Comparison of ENCODE assay signal across 12 cellular contexts in genomic region chr11:124919836-124920755, GRCh38. TPM values are rescaled to one million over a fixed set of nuclear protein-coding genes. Genes with fewer than 3 reads are reported as not detected.
DNase-seq lines count a peak whose midpoint lies in the region; ATAC-seq, FAIRE-seq and TF ChIP-seq lines count a peak whose summit lies in the region.
"Had no signal": no experiment of that assay in that cellular context is flagged by ENCODE, and none has a peak within 500 bp of the region (broad histone marks: within the 10 kb centered on the region; RNA-seq: fewer than 3 reads in every experiment).

No MANE protein-coding gene starts in this region.

- peaks cover 0 to 9% of the 10 kb centered on the region in 2 experiments; a peak in 2 of 5 replicates for H3K9me3 Mint-ChIP-seq in H9

- H3K23ac ChIP-seq in H9 (ENCODE audit: insufficient read length, low read depth, low read length) (no peak overlapping the region), H1 (ENCODE audit: insufficient read length) (no peak overlapping the region)

- CTCF ChIA-PET in AG04449 (lab: Yijun Ruan, JAX) (interaction anchor here (1.0 to 2.6 kb wide), 12 partner anchors 9 to 47 kb away, joined by 3 to 8 read pairs (median 4); partner anchors contain the start of gene HEPACAM), H1 (lab: Charles Lee; ENCODE audit: partially characterized antibody) (interaction anchor here (0.9 to 3.8 kb wide), 13 partner anchors 9 to 221 kb away, joined by 3 to 16 read pairs (median 4); partner anchors contain the start of genes HEPACAM and ROBO4)

- no peak for FAIRE-seq in H1 (lab: Jason Lieb, UNC)
- FAIRE-seq: D721Med, H54 had no signal

- no peaks in the 10 kb centered on the region for H3K79me1 ChIP-seq in H9 (ENCODE audit: insufficient read depth, low read depth, low read length, poor library complexity, severe bottlenecking)
- H3K79me1 ChIP-seq in H1 (ENCODE audit: low read depth, low read length), result no peaks in the 10 kb centered on the region

- H3K4me3 ChIP-seq in AG04449 (ENCODE audit: low read depth, low read length), result peak overlapping the region; percentile 54
- H3K4me3 ChIP-seq in H1 (ENCODE audit: extremely low read depth in 1 of 4, insufficient read depth in 2 of 4, low read depth in 3 of 4, low read length in 4 of 4), result peak overlapping the region in 2 of 4 experiments; percentile 35 to 57; a peak in 4 of 8 replicates
- peak overlapping the region; percentile 63 for H3K4me3 ChIP-seq in neural cell (ENCODE audit: low read length)

- POLR2A ChIA-PET in AG04449 (lab: Yijun Ruan, JAX) (interaction anchor here (1.3 to 1.8 kb wide), 2 partner anchors 21 to 298 kb away, joined by 5 read pairs; partner anchors contain the start of gene TBRG1), H1 (lab: Charles Lee; ENCODE audit: partially characterized antibody) (interaction anchor here (0.7 to 1.7 kb wide), 3 partner anchors 11 to 35 kb away, joined by 3 to 5 read pairs (median 4); partner anchors contain the start of gene CCDC15)

- H2BK12ac ChIP-seq in H9 (ENCODE audit: insufficient read length, low read depth, low read length), result no peak overlapping the region
- no peak overlapping the region for H2BK12ac ChIP-seq in H1 (ENCODE audit: low read depth, low read length)

- H3K36me3 Mint-ChIP-seq in H9 (ENCODE audit: insufficient read depth in 1 of 3, low read depth in 3 of 3), result no peaks in the 10 kb centered on the region; a peak in 1 of 7 replicates

- no peaks in the 10 kb centered on the region for H3K9me2 ChIP-seq in neural cell (ENCODE audit: insufficient read depth, low read length)

- peaks cover 0 to 3% of the 10 kb centered on the region in 2 experiments; a peak in 2 of 4 replicates for H3K4me1 Mint-ChIP-seq in H9

- no peak for DNase-seq in AG04449 (ENCODE audit: low read depth, low spot score)
- no peak for DNase-seq in H9
- DNase-seq in H1 (ENCODE audit: low read depth in 1 of 2, low spot score in 2 of 2), result no peak
- DNase-seq in central memory CD4-positive, alpha-beta T cell, result no peak
- no peak for DNase-seq in inferior parietal cortex (ENCODE audit: extremely low spot score)
- no peak for DNase-seq in GOT3 (lab: John Stamatoyannopoulos, UW)

- H3K23me2 ChIP-seq in H9 (ENCODE audit: insufficient read length, low read depth, low read length, poor library complexity, severe bottlenecking) (no peaks in the 10 kb centered on the region), H1 (ENCODE audit: low read depth, low read length) (peaks cover 7% of the 10 kb centered on the region)

- H3K14ac ChIP-seq in H9 (ENCODE audit: insufficient read depth, low read length), result no peak overlapping the region
- H3K14ac ChIP-seq in H1 (ENCODE audit: insufficient read length), result no peak overlapping the region

- peak overlapping the region; percentile 57 to 77 for H3K4me3 Mint-ChIP-seq in H9

- no peak overlapping the region for H3K4ac ChIP-seq in H9 (ENCODE audit: low read depth, low read length)
- no peak overlapping the region for H3K4ac ChIP-seq in H1 (replicated peaks; ENCODE audit: insufficient read length, low read depth, low read length)

- H2BK120ac ChIP-seq in H9 (ENCODE audit: low read depth, low read length, poor library complexity, severe bottlenecking) (no peak overlapping the region), H1 (replicated peaks; ENCODE audit: low read depth, low read length) (no peak overlapping the region)

- H3K27me3 ChIP-seq in H9 (ENCODE audit: insufficient read depth, low read length) (peaks cover 17% of the 10 kb centered on the region; the same call in 1 of the 2 replicates), H1 (replicated peaks in 1 of 4; ENCODE audit: control insufficient read depth in 3 of 4, extremely low read depth in 1 of 4, insufficient read depth in 3 of 4, low read length in 3 of 4) (peaks cover 9 to 56% (median 44%) of the 10 kb centered on the region in 4 experiments), neural cell (ENCODE audit: insufficient read depth, low read depth, low read length) (peaks cover 18% of the 10 kb centered on the region)
- H3K27me3 ChIP-seq: transverse colon had no signal

- H2AFZ ChIP-seq in H9 (ENCODE audit: low read length), result no peak overlapping the region
- H2AFZ ChIP-seq in H1 (ENCODE audit: low read length), result peak overlapping the region; percentile 83
- H2AFZ ChIP-seq in neural cell (ENCODE audit: low read depth, low read length), result no peak overlapping the region

- H3K79me2 ChIP-seq in H9 (ENCODE audit: insufficient read depth, low read length), result no peaks in the 10 kb centered on the region
- no peaks in the 10 kb centered on the region for H3K79me2 ChIP-seq in H1 (ENCODE audit: control insufficient read depth in 1 of 2, insufficient read depth in 2 of 2, low read length in 2 of 2)
- H3K79me2 ChIP-seq in neural cell (replicated peaks; ENCODE audit: insufficient read depth, low read length), result no peaks in the 10 kb centered on the region

- no peaks in the 10 kb centered on the region for H3K36me3 ChIP-seq in H1 (ENCODE audit: control insufficient read depth in 2 of 4, insufficient read depth in 4 of 4, low read length in 3 of 4)
- no peaks in the 10 kb centered on the region for H3K36me3 ChIP-seq in neural cell (ENCODE audit: insufficient read depth, low read length)
- H3K36me3 ChIP-seq: transverse colon had no signal

- H3K18ac ChIP-seq in H9 (ENCODE audit: insufficient read length, low read depth, low read length) (no peak overlapping the region), H1 (ENCODE audit: extremely low read depth, low read length) (no peak overlapping the region)

- H3K56ac ChIP-seq in H9 (ENCODE audit: insufficient read length, low read depth, low read length) (no peak overlapping the region), H1 (replicated peaks; ENCODE audit: insufficient read length, low read depth, low read length) (no peak overlapping the region)

- H2BK20ac ChIP-seq in H9 (ENCODE audit: low read depth, low read length, poor library complexity, severe bottlenecking), result no peak overlapping the region
- H2BK20ac ChIP-seq in H1 (ENCODE audit: low read length), result no peak overlapping the region

- TF ChIP-seq CTCF in AG04449 (IDR thresholded peaks at IDR 0.05; ENCODE audit: insufficient read depth, low read length, missing control alignments), result no peak
- no peak for TF ChIP-seq CTCF in H9 (conservative IDR thresholded peaks at IDR 0.05)
- no peak for TF ChIP-seq CTCF in H1 (IDR thresholded peaks at IDR 0.05; ENCODE audit: control extremely low read depth in 1 of 3, insufficient read depth in 1 of 3, low read depth in 1 of 3, low read length in 3 of 3)
- TF ChIP-seq CTCF in neural cell (IDR thresholded peaks at IDR 0.05; ENCODE audit: poor library complexity, severe bottlenecking), result no peak

- no peaks in the 10 kb centered on the region for H3K9me3 ChIP-seq in H9 (ENCODE audit: control insufficient read depth, low read depth, low read length)
- no peaks in the 10 kb centered on the region for H3K9me3 ChIP-seq in H1 (ENCODE audit: insufficient read depth in 2 of 2, low read depth in 1 of 2, low read length in 1 of 2)
- no peaks in the 10 kb centered on the region for H3K9me3 ChIP-seq in neural cell (ENCODE audit: low read length)
- H3K9me3 ChIP-seq: transverse colon had no signal

- H4K5ac ChIP-seq in H9 (ENCODE audit: insufficient read length, low read depth, low read length), result no peak overlapping the region
- no peak overlapping the region for H4K5ac ChIP-seq in H1 (ENCODE audit: insufficient read length, low read depth, low read length)

- H2BK5ac ChIP-seq in H9 (ENCODE audit: insufficient read length, low read length), result no peak overlapping the region
- H2BK5ac ChIP-seq in H1 (ENCODE audit: low read depth, low read length), result no peak overlapping the region

- WGBS in H9 (ENCODE audit: extremely low coverage, insufficient read length, low lambda C conversion rate), result no CpG with 5 or more reads among the region's 8 CpGs
- WGBS in H1 (ENCODE audit: extremely low coverage in 1 of 2, insufficient coverage in 1 of 2, insufficient read length in 1 of 2, insufficient replicate concordance in 2 of 2, low coverage in 1 of 2, low lambda C conversion rate in 2 of 2, missing lambda C conversion rate in 1 of 2), 2 experiments, result 89% methylated on average over 8 of the region's 8 CpGs; no CpG with 5 or more reads in 1 of the 2 experiments

- peak overlapping the region; percentile 39 for H3K4me2 ChIP-seq in H9 (ENCODE audit: insufficient read depth, insufficient read length, low read length)
- H3K4me2 ChIP-seq in H1 (ENCODE audit: insufficient read depth in 1 of 2, low read depth in 2 of 2, low read length in 2 of 2), result peak overlapping the region; percentile 67 to 69
- no peak overlapping the region for H3K4me2 ChIP-seq in neural cell (ENCODE audit: low read length)

- no peaks in the 10 kb centered on the region for H3F3A ChIP-seq in neural cell (ENCODE audit: insufficient read depth, low read length, poor library complexity, severe bottlenecking)

- H3K4me1 ChIP-seq in H9 (ENCODE audit: insufficient read depth, low read length) (no peaks in the 10 kb centered on the region), H1 (replicated peaks in 1 of 4; ENCODE audit: control insufficient read depth in 3 of 4, insufficient read depth in 4 of 4, low read length in 3 of 4) (peaks cover 0 to 4% (median 2%) of the 10 kb centered on the region in 4 experiments; a peak in 3 of 7 replicates)

- H4K91ac ChIP-seq in H9 (ENCODE audit: insufficient read length, low read depth, low read length) (no peak overlapping the region), H1 (replicated peaks; ENCODE audit: insufficient read length, low read length) (peak overlapping the region; percentile 7)

- H3K27ac ChIP-seq in H9 (ENCODE audit: insufficient read length, low read depth, low read length) (no peak overlapping the region), H1 (ENCODE audit: low read depth, low read length) (no peak overlapping the region), neural cell (ENCODE audit: low read length) (no peak overlapping the region)

- no peak overlapping the region for H2BK15ac ChIP-seq in H9 (ENCODE audit: low read depth, low read length)
- H2BK15ac ChIP-seq in H1 (ENCODE audit: low read length), result no peak overlapping the region

- no peaks in the 10 kb centered on the region for H4K20me1 ChIP-seq in H9 (ENCODE audit: control insufficient read depth, insufficient read depth, insufficient read length)
- H4K20me1 ChIP-seq in H1 (replicated peaks in 1 of 2; ENCODE audit: control insufficient read depth in 1 of 2, insufficient read depth in 2 of 2, low read length in 2 of 2), result no peaks in the 10 kb centered on the region
- H4K20me1 ChIP-seq in neural cell (ENCODE audit: insufficient read depth), result no peaks in the 10 kb centered on the region

- no peak overlapping the region for H3T11ph ChIP-seq in H9 (ENCODE audit: low read length)

- H3K9ac ChIP-seq in H9 (ENCODE audit: extremely low read depth, insufficient read length, low read length) (no peak overlapping the region), H1 (replicated peaks in 1 of 4; ENCODE audit: extremely low read depth in 1 of 4, low read depth in 3 of 4, low read length in 3 of 4) (no peak overlapping the region), neural cell (ENCODE audit: low read length) (no peak overlapping the region)

- TF ChIP-seq EP300 in H1 (IDR thresholded peaks at IDR 0.05; ENCODE audit: borderline replicate concordance in 1 of 2, low read depth in 2 of 2, low read length in 2 of 2) (no peak), neural cell (conservative IDR thresholded peaks at IDR 0.05; ENCODE audit: poor library complexity, severe bottlenecking) (no peak)

- H3K27ac Mint-ChIP-seq in H9, result no peak overlapping the region

- no peak for TF ChIP-seq POLR2A in H1 (IDR thresholded peaks at IDR 0.05; ENCODE audit: control extremely low read depth in 1 of 2, low read depth in 2 of 2, low read length in 2 of 2)

- H4K8ac ChIP-seq in H9 (replicated peaks; ENCODE audit: insufficient read length, low read depth, low read length) (no peak overlapping the region), H1 (ENCODE audit: extremely low read depth, insufficient read depth, low read length) (no peak overlapping the region; the same call in 1 of the 2 replicates)

- no peak for ATAC-seq in GM21515 (IDR thresholded peaks at IDR 0.05; ENCODE audit: unreplicated experiment)

- H2AK5ac ChIP-seq in H9 (ENCODE audit: insufficient read length, low read length) (no peak overlapping the region), H1 (ENCODE audit: low read depth, low read length) (no peak overlapping the region)

- peaks cover 89% of the 10 kb centered on the region for H3K27me3 Mint-ChIP-seq in H9 (ENCODE audit: low read depth)

- TF ChIP-seq RAD21 in H1 (IDR thresholded peaks at IDR 0.05 in 1 of 2, conservative IDR thresholded peaks at IDR 0.05 in 1 of 2; ENCODE audit: low read depth in 2 of 2, low read length in 2 of 2), result no peak
- no peak for TF ChIP-seq RAD21 in neural cell (conservative IDR thresholded peaks at IDR 0.05)

RNA-seq across cellular contexts. Expression of gene HEPN1, which starts 1.0 kb away (rescaled TPM):
- not detected in 2 replicates for total RNA-seq in H9 (2021)
- not detected in 2 replicates for total RNA-seq in H1 (2021; fragmentation: NEBNext Ultra II Directional; extraction: Animal tissue kit (Norgen Biotek cat#: 25700))
- polyA plus RNA-seq in H1 (2011; rRNA removed) (not detected in 2 replicates), neural cell (not detected in 2 replicates)
- polyA plus RNA-seq in H1 (2011; cell fraction: cytosol; rRNA removed), result not detected
- polyA plus RNA-seq in H1 (2011; cell fraction: nucleus; rRNA removed), result 0.07 TPM
- polyA plus RNA-seq in H1 (2012, experiment 1 of 2), result not detected in 4 replicates
- not detected for polyA plus RNA-seq in H1 (2012, experiment 2 of 2)
- not detected for polyA plus RNA-seq in H1 (2013, experiment 1 of 2)
- not detected for polyA plus RNA-seq in H1 (2013, experiment 2 of 2)
- 0.16 TPM in 1 of 2 replicates, not detected in the other for polyA minus RNA-seq in H1 (2011; rRNA and poly(A)+ RNA removed)
- not detected for polyA minus RNA-seq in H1 (2011; cell fraction: cytosol; rRNA and poly(A)+ RNA removed)
- polyA minus RNA-seq in H1 (2011; cell fraction: nucleus; rRNA and poly(A)+ RNA removed), result not detected
- not detected in 2 replicates for polyA minus RNA-seq in neural cell
- total RNA-seq: esophagus mucosa, transverse colon had no signal

RNA-seq across cellular contexts. Expression of gene HEPACAM, which starts 15.8 kb away (rescaled TPM):
- total RNA-seq in H9 (2021), result not detected in 2 replicates
- total RNA-seq in H1 (2021; fragmentation: NEBNext Ultra II Directional; extraction: Animal tissue kit (Norgen Biotek cat#: 25700)), result not detected in 2 replicates
- not detected in 2 replicates for polyA plus RNA-seq in H1 (2011; rRNA removed)
- 0.10 TPM for polyA plus RNA-seq in H1 (2011; cell fraction: cytosol; rRNA removed)
- 0.06 TPM for polyA plus RNA-seq in H1 (2011; cell fraction: nucleus; rRNA removed)
- not detected in 4 replicates for polyA plus RNA-seq in H1 (2012, experiment 1 of 2)
- not detected for polyA plus RNA-seq in H1 (2012, experiment 2 of 2)
- polyA plus RNA-seq in H1 (2013, experiment 1 of 2), result 0.02 TPM
- not detected for polyA plus RNA-seq in H1 (2013, experiment 2 of 2)
- not detected in 2 replicates for polyA minus RNA-seq in H1 (2011; rRNA and poly(A)+ RNA removed)
- polyA minus RNA-seq in H1 (2011; cell fraction: cytosol; rRNA and poly(A)+ RNA removed), result not detected
- 0.20 TPM for polyA minus RNA-seq in H1 (2011; cell fraction: nucleus; rRNA and poly(A)+ RNA removed)
- not detected in 2 replicates for polyA plus RNA-seq in neural cell
- polyA minus RNA-seq in neural cell, result not detected in 2 replicates
- total RNA-seq: esophagus mucosa had no signal

RNA-seq across cellular contexts. Expression of gene ROBO4, which starts 22.4 kb away (rescaled TPM):
- total RNA-seq in H9 (2021), result not detected in 2 replicates
- not detected in 2 replicates for total RNA-seq in H1 (2021; fragmentation: NEBNext Ultra II Directional; extraction: Animal tissue kit (Norgen Biotek cat#: 25700))
- 0.03 TPM in 1 of 2 replicates, not detected in the other for polyA plus RNA-seq in H1 (2011; rRNA removed)
- not detected for polyA plus RNA-seq in H1 (2011; cell fraction: cytosol; rRNA removed)
- polyA plus RNA-seq in H1 (2011; cell fraction: nucleus; rRNA removed), result not detected
- polyA plus RNA-seq in H1 (2012, experiment 1 of 2), result 0.06 TPM in 1 of 4 replicates, not detected in the others
- 0.07 TPM for polyA plus RNA-seq in H1 (2012, experiment 2 of 2)
- polyA plus RNA-seq in H1 (2013, experiment 1 of 2), result not detected
- not detected for polyA plus RNA-seq in H1 (2013, experiment 2 of 2)
- polyA minus RNA-seq in H1 (2011; rRNA and poly(A)+ RNA removed), result not detected in 2 replicates
- polyA minus RNA-seq in H1 (2011; cell fraction: cytosol; rRNA and poly(A)+ RNA removed), result not detected
- polyA minus RNA-seq in H1 (2011; cell fraction: nucleus; rRNA and poly(A)+ RNA removed), result not detected
- polyA plus RNA-seq in neural cell, result not detected in 2 replicates
- polyA minus RNA-seq in neural cell, result not detected in 2 replicates

RNA-seq across cellular contexts. Expression of gene CCDC15, which starts 33.9 kb away (rescaled TPM):
- 2.3 and 2.8 TPM in 2 replicates for total RNA-seq in H9 (2021)
- total RNA-seq in H1 (2021; fragmentation: NEBNext Ultra II Directional; extraction: Animal tissue kit (Norgen Biotek cat#: 25700)), result 3.1 and 4.0 TPM in 2 replicates
- polyA plus RNA-seq in H1 (2011; rRNA removed) (0.64 and 1.5 TPM in 2 replicates), neural cell (0.88 and 2.5 TPM in 2 replicates)
- polyA plus RNA-seq in H1 (2011; cell fraction: cytosol; rRNA removed), result 1.4 TPM
- 1.2 TPM for polyA plus RNA-seq in H1 (2011; cell fraction: nucleus; rRNA removed)
- polyA plus RNA-seq in H1 (2012, experiment 1 of 2), result 1.2 to 1.7 TPM (median 1.3 TPM) in 4 replicates
- polyA plus RNA-seq in H1 (2012, experiment 2 of 2), result 0.13 TPM
- 2.9 TPM for polyA plus RNA-seq in H1 (2013, experiment 1 of 2)
- polyA plus RNA-seq in H1 (2013, experiment 2 of 2), result 2.9 TPM
- 1.9 and 3.7 TPM in 2 replicates for polyA minus RNA-seq in H1 (2011; rRNA and poly(A)+ RNA removed)
- 2.7 TPM for polyA minus RNA-seq in H1 (2011; cell fraction: cytosol; rRNA and poly(A)+ RNA removed)
- 7.5 TPM for polyA minus RNA-seq in H1 (2011; cell fraction: nucleus; rRNA and poly(A)+ RNA removed)
- polyA minus RNA-seq in neural cell, result 4.1 and 4.7 TPM in 2 replicates

RNA-seq across cellular contexts. Expression of gene ROBO3, which starts 54.9 kb away (rescaled TPM):
- 11.8 and 12.6 TPM in 2 replicates for total RNA-seq in H9 (2021)
- total RNA-seq in H1 (2021; fragmentation: NEBNext Ultra II Directional; extraction: Animal tissue kit (Norgen Biotek cat#: 25700)), result 7.8 and 12.1 TPM in 2 replicates
- polyA plus RNA-seq in H1 (2011; rRNA removed) (24.6 and 42.1 TPM in 2 replicates), neural cell (12.8 and 25.3 TPM in 2 replicates)
- polyA plus RNA-seq in H1 (2011; cell fraction: cytosol; rRNA removed), result 29.6 TPM
- polyA plus RNA-seq in H1 (2011; cell fraction: nucleus; rRNA removed), result 136 TPM
- 11.8 to 25.7 TPM (median 17.2 TPM) in 4 replicates for polyA plus RNA-seq in H1 (2012, experiment 1 of 2)
- polyA plus RNA-seq in H1 (2012, experiment 2 of 2), result 11.5 TPM
- polyA plus RNA-seq in H1 (2013, experiment 1 of 2), result 20.1 TPM
- polyA plus RNA-seq in H1 (2013, experiment 2 of 2), result 18.8 TPM
- polyA minus RNA-seq in H1 (2011; rRNA and poly(A)+ RNA removed), result 6.2 and 7.0 TPM in 2 replicates
- polyA minus RNA-seq in H1 (2011; cell fraction: cytosol; rRNA and poly(A)+ RNA removed), result 4.0 TPM
- polyA minus RNA-seq in H1 (2011; cell fraction: nucleus; rRNA and poly(A)+ RNA removed), result 15.6 TPM
- polyA minus RNA-seq in neural cell, result 2.4 and 5.2 TPM in 2 replicates
